Comparison of ENCODE assay signal across 12 cellular contexts in genomic region chrX:50905334-50905733, GRCh38. TPM values are rescaled to one million over a fixed set of nuclear protein-coding genes. Genes with fewer than 3 reads are reported as not detected.
A peak's percentile ranks its signal among the peaks of the same experiment; 100 is the strongest.
DNase-seq lines count a peak whose midpoint lies in the region; ATAC-seq and TF ChIP-seq lines count a peak whose summit lies in the region.
"Had no signal": no experiment of that assay in that cellular context is flagged by ENCODE, and none has a peak within 500 bp of the region (broad histone marks: within the 10 kb centered on the region; RNA-seq: fewer than 3 reads in every experiment).

No MANE protein-coding gene starts in this region.

- no peak overlapping the region for H2AK5ac ChIP-seq in mesendoderm (ENCODE audit: low read length)

- H4K5ac ChIP-seq in mesendoderm (ENCODE audit: low read length) = no peak overlapping the region

- no peak overlapping the region for H3K4me2 ChIP-seq in mesendoderm (ENCODE audit: low read length)

- in situ Hi-C loops in astrocyte of the cerebellum (cut with HindIII; ENCODE audit: low sequenced_read_pairs) = no loop called here

- no peak overlapping the region for H3K27ac ChIP-seq in mesendoderm (ENCODE audit: low read depth, low read length)
- H3K27ac ChIP-seq: sigmoid colon had no signal

- no peak overlapping the region for H3K18ac ChIP-seq in mesendoderm (ENCODE audit: low read length)

- H2BK5ac ChIP-seq in mesendoderm (ENCODE audit: low read length) = no peak overlapping the region

- no peaks in the 10 kb centered on the region for H3K4me1 ChIP-seq in mesendoderm (ENCODE audit: control insufficient read depth, low read depth, low read length)
- H3K4me1 ChIP-seq: sigmoid colon had no signal

- H3K36me3 ChIP-seq in mesendoderm (ENCODE audit: control insufficient read depth, insufficient read depth, low read length) = no peaks in the 10 kb centered on the region
- H3K36me3 ChIP-seq: sigmoid colon had no signal

- H3K79me2 ChIP-seq in mesendoderm (ENCODE audit: control insufficient read depth, insufficient read depth, low read length) = no peaks in the 10 kb centered on the region

- ATAC-seq in GM18505 (IDR thresholded peaks at IDR 0.05; ENCODE audit: unreplicated experiment) = no peak

- no peak overlapping the region for H2BK120ac ChIP-seq in mesendoderm (ENCODE audit: low read depth, low read length)

- no CpG with 5 or more reads among the region's 17 CpGs for WGBS in mesendoderm (ENCODE audit: extremely low coverage, insufficient coverage, low lambda C conversion rate)

- H3K4me3 ChIP-seq in Jurkat, Clone E6-1 (ENCODE audit: low read length) = no peak overlapping the region
- H3K4me3 ChIP-seq in astrocyte of the cerebellum (ENCODE audit: low read depth, low read length) (no peak overlapping the region), mesendoderm (ENCODE audit: low read length) (no peak overlapping the region)
- H3K4me3 ChIP-seq: sigmoid colon had no signal

- H3K56ac ChIP-seq in mesendoderm (ENCODE audit: low read length) = no peak overlapping the region

- DNase-seq in NCI-H82 (lab: John Stamatoyannopoulos, UW) = peak; percentile 29
- DNase-seq in NCI-H82 treated with DMSO at 0.1 percent for 48 hours (lab: John Stamatoyannopoulos, UW; ENCODE audit: unreplicated experiment) = no peak
- DNase-seq in Jurkat, Clone E6-1 (ENCODE audit: low read depth, low spot score) = peak; percentile 12
- DNase-seq in astrocyte of the cerebellum (ENCODE audit: low read depth) = no peak
- peak; percentile 4 for DNase-seq in mesendoderm
- no peak for DNase-seq in COLO829 (ENCODE audit: low spot score)
- DNase-seq in DMS153 (lab: John Stamatoyannopoulos, UW) = no peak
- DNase-seq: activated naive CD8-positive, alpha-beta T cell treated with anti-CD3 and anti-CD28 coated beads, Interleukin-2, amount 10 ng/mL, durations not matched to agents 7 days and 5 days; NCI-H510A; sigmoid colon; T1000 had no signal

- H4K8ac ChIP-seq in mesendoderm (ENCODE audit: low read depth, low read length) = no peak overlapping the region

- no peaks in the 10 kb centered on the region for H3K27me3 ChIP-seq in mesendoderm (ENCODE audit: insufficient read depth, low read length, poor library complexity)
- H3K27me3 ChIP-seq: sigmoid colon had no signal

- no peak overlapping the region for H3K4ac ChIP-seq in mesendoderm (ENCODE audit: low read depth, low read length)

- H3K79me1 ChIP-seq in mesendoderm (ENCODE audit: low read length) = no peaks in the 10 kb centered on the region

- H3K23ac ChIP-seq in mesendoderm (ENCODE audit: low read length) = no peak overlapping the region

- no peak overlapping the region for H2BK15ac ChIP-seq in mesendoderm (replicated peaks; ENCODE audit: low read depth)

- no peak overlapping the region for H3K9ac ChIP-seq in mesendoderm (ENCODE audit: low read length)

- no peak for TF ChIP-seq POLR2A in GM18505 (IDR thresholded peaks at IDR 0.05; ENCODE audit: borderline replicate concordance, extremely low read depth, insufficient read depth, insufficient read length)

- TF ChIP-seq CTCF in astrocyte of the cerebellum (IDR thresholded peaks at IDR 0.05; ENCODE audit: low read depth, low read length, missing control alignments) = peak; percentile 15

RNA-seq across cellular contexts. Expression of gene BMP15, which starts 5.2 kb away (rescaled TPM):
- not detected for polyA plus RNA-seq in Jurkat, Clone E6-1 (2012; ENCODE audit: insufficient read depth, insufficient read length)
- not detected for polyA plus RNA-seq in mesendoderm (2013, experiment 1 of 2)
- polyA plus RNA-seq in mesendoderm (2013, experiment 2 of 2) = not detected
- polyA plus RNA-seq: sigmoid colon had no signal

Comparison
In these comparisons a context has a peak if more than half of its experiments do, and no peak if none do; other contexts are left out.
1. DNase-seq: peak in NCI-H82 (single experiment), Jurkat, Clone E6-1 (single experiment) and mesendoderm (single experiment); none in NCI-H82 treated with DMSO at 0.1 percent for 48 hours (single experiment), astrocyte of the cerebellum (single experiment), COLO829 (single experiment) and DMS153 (single experiment).